In the genomic region with DNA sequence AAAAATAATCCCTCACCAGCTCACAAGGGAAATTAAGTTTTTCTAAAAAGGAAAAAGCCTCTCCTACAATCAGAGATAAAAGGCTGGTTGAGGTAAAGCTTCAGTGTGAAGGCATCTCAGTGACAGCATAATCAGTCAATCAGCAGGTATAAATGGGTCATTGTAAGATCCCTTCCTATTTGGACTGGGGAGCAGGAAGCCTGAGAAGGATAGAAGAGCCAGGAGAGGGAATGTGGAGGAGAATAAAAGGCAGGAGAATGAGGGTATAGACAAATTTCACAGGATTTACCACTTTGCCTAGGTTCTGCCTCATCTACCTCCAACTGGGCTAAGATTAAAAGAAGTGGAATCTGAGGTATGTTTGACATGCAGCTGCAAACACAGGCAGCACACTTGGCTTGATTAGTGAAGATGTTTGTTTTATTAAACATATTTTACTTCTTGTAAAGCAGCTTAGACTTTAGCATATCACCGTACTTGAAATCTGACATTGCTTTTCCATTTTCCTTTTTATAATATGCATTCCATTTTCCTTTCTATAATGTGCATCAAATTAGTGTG, we compare ENCODE assay signal across 16 cellular contexts.
"Had no signal": no experiment of that assay in that cellular context is flagged by ENCODE, and none has a peak within 500 bp of the region (broad histone marks: within the 10 kb centered on the region; RNA-seq: fewer than 3 reads in every experiment).

No MANE protein-coding gene starts in this region.

- H3K27ac ChIP-seq: epithelial cell of prostate, gastroesophageal sphincter, pancreas, thyroid gland had no signal

- H3K27me3 Mint-ChIP-seq: activated naive CD8-positive, alpha-beta T cell treated with anti-CD3 and anti-CD28 coated beads, Interleukin-2, amount 50 U/mL, for 24 hours; activated T-helper 17 cell treated with anti-CD3 and anti-CD28 coated beads, Interleukin-2, amount 50 U/mL, for 72 hours; effector memory CD8-positive, alpha-beta T cell; stimulated activated naive B cell treated with anti-CD40 and anti-IgM and Interleukin-4, amounts not matched to agents 10 μg/mL and 1 μg/mL and 100 μg/mL, for 72 hours had no signal

- FAIRE-seq: bronchial epithelial cell, pancreas had no signal

- H3K4me1 ChIP-seq: gastroesophageal sphincter, pancreas, thyroid gland had no signal

- H3K36me3 ChIP-seq: gastroesophageal sphincter, pancreas, thyroid gland had no signal

- H3K27ac Mint-ChIP-seq: activated naive CD4-positive, alpha-beta T cell treated with anti-CD3 and anti-CD28 coated beads for 36 hours; activated naive CD8-positive, alpha-beta T cell treated with anti-CD3 and anti-CD28 coated beads, Interleukin-2, amount 50 U/mL, for 24 hours; activated T-helper 17 cell treated with anti-CD3 and anti-CD28 coated beads, Interleukin-2, amount 50 U/mL, for 72 hours; effector memory CD8-positive, alpha-beta T cell; stimulated activated naive B cell treated with anti-CD40 and anti-IgM and Interleukin-4, amounts not matched to agents 10 μg/mL and 1 μg/mL and 100 μg/mL, for 72 hours; T-helper 2 cell treated with Interferon-gamma antibody and Interleukin-4, amounts not matched to agents 5 μg/mL and 100 μg/mL, for 36 hours had no signal

- H3K9me3 Mint-ChIP-seq: T-helper 2 cell treated with Interferon-gamma antibody and Interleukin-4, amounts not matched to agents 5 μg/mL and 100 μg/mL, for 36 hours had no signal

- H3K9me3 ChIP-seq: gastroesophageal sphincter, pancreas, thyroid gland had no signal

- H3K4me1 Mint-ChIP-seq: activated naive CD8-positive, alpha-beta T cell treated with anti-CD3 and anti-CD28 coated beads, Interleukin-2, amount 50 U/mL, for 24 hours; activated T-helper 17 cell treated with anti-CD3 and anti-CD28 coated beads, Interleukin-2, amount 50 U/mL, for 72 hours; stimulated activated naive B cell treated with anti-CD40 and anti-IgM and Interleukin-4, amounts not matched to agents 10 μg/mL and 1 μg/mL and 100 μg/mL, for 72 hours had no signal

- H3K27me3 ChIP-seq: gastroesophageal sphincter, pancreas, thyroid gland had no signal

- H3K4me3 ChIP-seq: gastroesophageal sphincter, pancreas, thyroid gland had no signal

- H3K36me3 Mint-ChIP-seq: stimulated activated naive B cell treated with anti-CD40 and anti-IgM and Interleukin-4, amounts not matched to agents 10 μg/mL and 1 μg/mL and 100 μg/mL, for 72 hours had no signal

- DNase-seq: activated CD4-positive, CD25-positive, alpha-beta regulatory T cell treated with anti-CD3 and anti-CD28 coated beads, Interleukin-2, amount 50 U/mL, for 72 hours; activated naive CD4-positive, alpha-beta T cell treated with anti-CD3 and anti-CD28 coated beads for 36 hours; activated naive CD8-positive, alpha-beta T cell treated with anti-CD3 and anti-CD28 coated beads, Interleukin-2, amount 50 U/mL, for 24 hours; activated T-cell treated with anti-CD3 and anti-CD28 coated beads for 4 hours; aorta; dermis blood vessel endothelial cell; effector memory CD8-positive, alpha-beta T cell; pancreas; stimulated activated CD4-positive, alpha-beta T cell treated with anti-CD3 and anti-CD28 coated beads, Interleukin-2, amount 100 ng/mL, for 48 hours; stimulated activated naive B cell treated with anti-CD40 and anti-IgM and Interleukin-4, amounts not matched to agents 10 μg/mL and 1 μg/mL and 100 μg/mL, for 72 hours; thyroid gland had no signal

- ATAC-seq: activated naive CD8-positive, alpha-beta T cell treated with anti-CD3 and anti-CD28 coated beads, Interleukin-2, amount 50 U/mL, for 24 hours; activated T-helper 17 cell treated with anti-CD3 and anti-CD28 coated beads, Interleukin-2, amount 50 U/mL, for 72 hours; effector memory CD8-positive, alpha-beta T cell; gastroesophageal sphincter; pancreas; stimulated activated naive B cell treated with anti-CD40 and anti-IgM and Interleukin-4, amounts not matched to agents 10 μg/mL and 1 μg/mL and 100 μg/mL, for 72 hours had no signal

- H3K4me3 Mint-ChIP-seq: activated naive CD4-positive, alpha-beta T cell treated with anti-CD3 and anti-CD28 coated beads for 36 hours; activated naive CD8-positive, alpha-beta T cell treated with anti-CD3 and anti-CD28 coated beads, Interleukin-2, amount 50 U/mL, for 24 hours; activated T-helper 17 cell treated with anti-CD3 and anti-CD28 coated beads, Interleukin-2, amount 50 U/mL, for 72 hours; effector memory CD8-positive, alpha-beta T cell; stimulated activated naive B cell treated with anti-CD40 and anti-IgM and Interleukin-4, amounts not matched to agents 10 μg/mL and 1 μg/mL and 100 μg/mL, for 72 hours; T-helper 2 cell treated with Interferon-gamma antibody and Interleukin-4, amounts not matched to agents 5 μg/mL and 100 μg/mL, for 36 hours had no signal
